Comparison of ENCODE assay signal across 1 cellular context in the genomic region with DNA sequence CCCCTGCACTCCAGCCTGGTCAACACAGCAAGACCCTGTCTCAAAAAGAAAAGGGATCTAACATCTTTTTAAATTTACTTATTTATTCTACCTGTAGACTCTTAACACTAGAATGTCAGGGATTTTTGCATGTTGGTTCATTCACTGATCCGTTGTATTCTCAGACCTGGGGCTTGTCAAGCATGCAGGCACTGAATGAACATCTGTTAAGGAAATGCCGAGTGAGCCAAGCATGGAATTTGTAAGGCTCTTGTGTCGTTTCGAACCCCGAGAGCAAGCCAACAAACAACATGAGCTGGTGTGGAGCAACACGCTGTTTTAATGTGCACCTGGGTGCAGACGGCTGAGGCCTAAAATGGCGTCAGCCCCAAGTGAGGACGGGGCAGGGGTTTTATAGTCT.
TF ChIP-seq lines count a peak whose summit lies in the region.

No MANE protein-coding gene starts in this region.

TF ChIP-seq in HCT116, 20 proteins besides CTCF, POLR2A, EP300 and RAD21:
- no peak for TF ChIP-seq YY1 (IDR thresholded peaks at IDR 0.05; ENCODE audit: extremely low read depth, insufficient replicate concordance, low read depth, low read length)
- TF ChIP-seq ZFX (IDR thresholded peaks at IDR 0.05), result no peak
- TF ChIP-seq ZNF274 (IDR thresholded peaks at IDR 0.05; ENCODE audit: low read depth, low read length), result no peak
TF ChIP-seq in HCT116: peak in this region for 0.
